In genomic region chr11:7520981-7521487, GRCh38 we compare ENCODE assay signal across 10 cellular contexts. TPM values are rescaled to one million over a fixed set of nuclear protein-coding genes. Genes with fewer than 3 reads are reported as not detected.
DNase-seq lines count a peak whose midpoint lies in the region; ATAC-seq and TF ChIP-seq lines count a peak whose summit lies in the region.
"Had no signal": no experiment of that assay in that cellular context is flagged by ENCODE, and none has a peak within 500 bp of the region (broad histone marks: within the 10 kb centered on the region; RNA-seq: fewer than 3 reads in every experiment).

No MANE protein-coding gene starts in this region.

- H3K4me3 ChIP-seq in BLaER1, result no peak overlapping the region
- H3K4me3 ChIP-seq in adrenal gland, result no peak overlapping the region

- no peak for TF ChIP-seq CTCF in adrenal gland (IDR thresholded peaks at IDR 0.05)

- ATAC-seq in GM19397 (IDR thresholded peaks at IDR 0.05; ENCODE audit: unreplicated experiment) (peak; percentile 65), HG03175 (IDR thresholded peaks at IDR 0.05; ENCODE audit: unreplicated experiment) (peak; percentile 91)

- WGBS in adrenal gland, 4 donors, result 0 to 54% (median 2%) methylated on average over 1 to 2 of the region's 2 CpGs

- DNase-seq in adrenal gland (no peak), NCI-H2196 treated with DMSO at 0.1 percent for 48 hours (lab: John Stamatoyannopoulos, UW; ENCODE audit: unreplicated experiment) (no peak), NCI-H2081 (lab: John Stamatoyannopoulos, UW) (no peak), COLO829 (ENCODE audit: low spot score) (no peak), NCI-H526 treated with DMSO at 0.1 percent for 48 hours (lab: John Stamatoyannopoulos, UW) (no peak)

- H3K27me3 ChIP-seq in BLaER1 (no peaks in the 10 kb centered on the region), adrenal gland (no peaks in the 10 kb centered on the region)

- H4K20me1 ChIP-seq in BLaER1, result peaks cover 44% of the 10 kb centered on the region; the same call in 1 of the 2 replicates

- H3K9me3 ChIP-seq in BLaER1 (peaks cover 18% of the 10 kb centered on the region), adrenal gland (replicated peaks in 1 of 3) (no peaks in the 10 kb centered on the region)

- no peak overlapping the region for H3K9ac ChIP-seq in BLaER1

- TF ChIP-seq POLR2A in adrenal gland (IDR thresholded peaks at IDR 0.05), result no peak

- H3K4me1 ChIP-seq in BLaER1 (peaks cover 63% of the 10 kb centered on the region), adrenal gland (replicated peaks in 1 of 2) (peaks cover 9 to 41% of the 10 kb centered on the region in 2 donors)

- intact Hi-C loops in adrenal gland (cut with DNase I), result no loop called here

- peak overlapping the region; percentile 68 for H3K4me2 ChIP-seq in BLaER1

- H3K27ac ChIP-seq in BLaER1 (peak overlapping the region; percentile 50; the same call in 1 of the 2 replicates), adrenal gland (peak overlapping the region in 3 of 5 donors; percentile 43 to 69 (median 54))

- H3K36me3 ChIP-seq in BLaER1, result no peaks in the 10 kb centered on the region
- H3K36me3 ChIP-seq in adrenal gland (replicated peaks in 1 of 2), result no peaks in the 10 kb centered on the region

RNA-seq across cellular contexts. Expression of gene PPFIBP2, which starts 7.2 kb away (rescaled TPM):
- total RNA-seq in adrenal gland, result 10 to 100 TPM; 11.4 to 36.5 (median 20.7) TPM
- polyA plus RNA-seq in adrenal gland, result 10 to 100 TPM; 12.8 to 35.3 (median 21.2) TPM

RNA-seq across cellular contexts. Expression of gene OLFML1, which starts 35.7 kb away (rescaled TPM):
- total RNA-seq in adrenal gland, result 10 to 100 TPM in 2 of 8 donors, 1 to 10 TPM in 6; 4.0 to 12.6 (median 6.7) TPM
- polyA plus RNA-seq in adrenal gland, result 1 to 10 TPM; 4.8 to 8.0 (median 5.3) TPM
- total RNA-seq: kidney epithelial cell, LHCN-M2 had no signal
